Comparison of ENCODE assay signal across 27 cellular contexts in the genomic region with DNA sequence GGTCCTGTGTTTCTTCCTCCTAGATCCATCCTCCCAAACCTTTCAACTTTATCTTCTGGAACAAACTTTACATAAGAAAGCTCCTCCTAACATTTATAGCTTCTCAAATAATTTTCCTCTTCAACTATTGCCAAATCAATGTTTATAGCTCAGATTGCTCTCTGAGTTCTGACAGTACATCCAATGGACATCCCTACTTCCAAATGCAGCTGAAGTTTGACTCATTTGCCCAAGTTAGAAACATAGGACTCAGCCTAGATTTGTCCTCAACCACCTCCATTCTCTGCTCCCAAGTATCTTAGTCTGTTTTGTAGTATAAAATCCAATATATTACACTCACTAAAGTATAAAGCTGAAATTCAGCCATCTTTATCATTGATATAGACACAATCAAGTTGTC.
"Had no signal": no experiment of that assay in that cellular context is flagged by ENCODE, and none has a peak within 500 bp of the region (broad histone marks: within the 10 kb centered on the region; RNA-seq: fewer than 3 reads in every experiment).

No MANE protein-coding gene starts in this region.

- H3K9me3 ChIP-seq: ascending aorta had no signal

- DNase-seq: activated B cell treated with CpG ODN at 0.5 μM for 24 hours; activated CD4-positive, alpha-beta memory T cell treated with anti-CD3 and anti-CD28 coated beads for 36 hours; activated CD4-positive, alpha-beta T cell treated with anti-CD3 and anti-CD28 coated beads for 4 hours; activated CD4-positive, alpha-beta T cell treated with anti-CD3 and anti-CD28 coated beads, Interleukin-2, amount 10 ng/mL, durations not matched to agents 24 days and 14 days; activated CD4-positive, alpha-beta T cell treated with anti-CD3 and anti-CD28 coated beads, Interleukin-2, amount 50 U/mL, for 1 hour; activated CD4-positive, alpha-beta T cell treated with anti-CD3 and anti-CD28 coated beads, Interleukin-2, amount 50 U/mL, for 4 hours; activated CD4-positive, CD25-positive, alpha-beta regulatory T cell treated with anti-CD3 and anti-CD28 coated beads, Interleukin-2, amount 50 U/mL, for 72 hours; activated CD8-positive, alpha-beta memory T cell treated with anti-CD3 and anti-CD28 coated beads, Interleukin-2, amount 50 U/mL, for 4 hours; activated CD8-positive, alpha-beta T cell treated with anti-CD3 and anti-CD28 coated beads for 36 hours; activated effector memory CD4-positive, alpha-beta T cell treated with Interleukin-2 at 50 U/mL for 16 hours; activated gamma-delta T cell; activated naive CD4-positive, alpha-beta T cell treated with anti-CD3 and anti-CD28 coated beads, Interleukin-2, amount 10 ng/mL, durations not matched to agents 7 days and 5 days; activated naive CD4-positive, alpha-beta T cell treated with Interleukin-2 at 50 U/mL for 16 hours; activated naive CD8-positive, alpha-beta T cell treated with anti-CD3 and anti-CD28 coated beads, Interleukin-2, amount 10 ng/mL, durations not matched to agents 7 days and 5 days; activated naive CD8-positive, alpha-beta T cell treated with anti-CD3 and anti-CD28 coated beads, Interleukin-2, amount 50 U/mL, for 24 hours; activated T-cell treated with anti-CD3 and anti-CD28 coated beads, Interleukin-2, amount 50 U/mL, for 24 hours; activated T-cell treated with anti-CD3 and anti-CD28 coated beads, Interleukin-2, amount 50 U/mL, for 48 hours; amygdala; anterior cingulate cortex; caudate nucleus; cerebellar nuclear complex; T-helper 1 cell; T-helper 2 cell; T-helper 9 cell had no signal

- H3K27me3 ChIP-seq: ascending aorta, cardiac muscle cell had no signal

- H3K4me3 ChIP-seq: ascending aorta, cardiac muscle cell had no signal

- H3K36me3 ChIP-seq: ascending aorta, cardiac muscle cell had no signal

- H3K27ac ChIP-seq: ascending aorta, cardiac muscle cell, VCaP had no signal
